1 cellular context compared by ENCODE assay signal in genomic region chr12:110249105-110249504, GRCh38.
TF ChIP-seq lines count a peak whose summit lies in the region.

No MANE protein-coding gene starts in this region.

TF ChIP-seq in GM23338, 12 proteins besides CTCF, POLR2A, EP300 and RAD21 (continued from another document):
- TF ChIP-seq ZNF462 (CRISPR knock-in tag; IDR thresholded peaks at IDR 0.05) (no peak), ZNF114 (CRISPR knock-in tag; IDR thresholded peaks at IDR 0.05) (no peak)
TF ChIP-seq in GM23338: peak in this region for 0.
